Comparison of ENCODE assay signal across 25 cellular contexts in the genomic region with DNA sequence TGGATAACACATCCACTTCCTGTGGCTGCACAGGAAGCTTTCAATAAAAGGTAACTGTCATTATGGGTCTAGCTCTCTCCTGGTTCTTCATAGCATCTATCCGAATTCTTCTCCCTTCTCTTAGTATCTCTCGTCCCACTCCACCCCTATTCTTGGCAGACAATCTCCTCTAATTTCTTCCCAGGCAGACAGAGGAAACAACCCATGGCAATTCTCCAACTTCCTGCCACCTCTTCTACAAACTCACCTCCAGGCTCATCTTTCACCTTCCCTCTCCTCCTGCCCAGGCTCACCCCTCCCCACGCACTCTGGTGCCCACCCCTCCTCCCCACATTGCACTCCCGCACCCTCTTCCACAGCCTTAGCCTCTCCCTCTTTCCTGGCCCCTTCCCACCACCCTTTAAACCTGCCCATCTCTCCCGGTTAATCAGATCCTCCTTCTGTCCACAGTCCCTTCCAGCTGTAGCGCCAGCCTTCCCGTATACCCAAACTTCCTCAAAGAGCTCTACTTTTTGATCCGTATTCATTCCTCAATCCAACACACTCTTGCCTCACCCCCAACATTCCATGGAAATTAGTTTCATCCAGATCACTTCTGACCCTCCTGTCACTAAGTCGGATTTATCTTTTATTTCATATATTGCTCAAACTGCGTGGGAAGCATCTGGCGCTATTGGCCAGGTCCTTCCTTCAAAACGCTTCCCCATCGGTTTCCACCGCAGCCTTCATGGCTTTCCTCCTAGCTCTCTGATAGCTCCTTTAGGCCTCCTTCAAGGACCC. TPM values are rescaled to one million over a fixed set of nuclear protein-coding genes. Genes with fewer than 3 reads are reported as not detected.
DNase-seq lines count a peak whose midpoint lies in the region; ATAC-seq and TF ChIP-seq lines count a peak whose summit lies in the region.
"Had no signal": no experiment of that assay in that cellular context is flagged by ENCODE, and none has a peak within 500 bp of the region (broad histone marks: within the 10 kb centered on the region; RNA-seq: fewer than 3 reads in every experiment).

No MANE protein-coding gene starts in this region.

- peaks cover 6% of the 10 kb centered on the region for H3K27me3 Mint-ChIP-seq in nephron (ENCODE audit: low read depth)
- H3K27me3 Mint-ChIP-seq in activated T-helper 1 cell treated with anti-CD3 and anti-CD28 coated beads, Interleukin-12 subunit alpha, Interleukin-12 subunit beta, Interleukin-2, Interleukin-4 antibody, amounts not matched to agents 30 ng/mL and 10 ng/mL and 1 ng/mL, durations not matched to agents 14 hours and 24 hours and 36 hours (ENCODE audit: insufficient read depth): peaks cover 16% of the 10 kb centered on the region

- no peaks in the 10 kb centered on the region; the same call in 1 of the 2 replicates for H3K27me3 ChIP-seq in H7 (ENCODE audit: control insufficient read depth, insufficient read depth, low read length)
- H3K27me3 ChIP-seq in breast epithelium: no peaks in the 10 kb centered on the region
- no peaks in the 10 kb centered on the region for H3K27me3 ChIP-seq in subcutaneous abdominal adipose tissue (ENCODE audit: control insufficient read depth in 5 of 5, insufficient read depth in 4 of 5, low read length in 5 of 5)
- H3K27me3 ChIP-seq: colonic mucosa, thyroid gland had no signal

- no peak for TF ChIP-seq POLR2A in breast epithelium (IDR thresholded peaks at IDR 0.05)

- H3K4me3 ChIP-seq in H7 (ENCODE audit: insufficient read depth, low read depth, low read length): no peak overlapping the region
- H3K4me3 ChIP-seq in breast epithelium: peak overlapping the region in 1 of 3 donors; percentile 46
- H3K4me3 ChIP-seq in subcutaneous abdominal adipose tissue (ENCODE audit: low read depth in 1 of 5, low read length in 5 of 5): no peak overlapping the region
- H3K4me3 ChIP-seq: colonic mucosa, mucosa of descending colon, thyroid gland had no signal

- H3K4me1 Mint-ChIP-seq in nephron: peaks cover 50% of the 10 kb centered on the region
- no peaks in the 10 kb centered on the region for H3K4me1 Mint-ChIP-seq in activated T-helper 1 cell treated with anti-CD3 and anti-CD28 coated beads, Interleukin-12 subunit alpha, Interleukin-12 subunit beta, Interleukin-2, Interleukin-4 antibody, amounts not matched to agents 30 ng/mL and 10 ng/mL and 1 ng/mL, durations not matched to agents 14 hours and 24 hours and 36 hours (ENCODE audit: low read depth)
- H3K4me1 Mint-ChIP-seq: activated CD4-positive, alpha-beta T cell treated with anti-CD3 and anti-CD28 coated beads, Interleukin-2, amount 10 ng/mL, durations not matched to agents 7 days and 5 days had no signal

- intact Hi-C loops in breast epithelium (cut with DNase I; ENCODE audit: low total_unique reads): no loop called here
- intact Hi-C loops in activated T-helper 1 cell treated with anti-CD3 and anti-CD28 coated beads, Interleukin-12 subunit alpha, Interleukin-12 subunit beta, Interleukin-2, Interleukin-4 antibody, amounts not matched to agents 30 ng/mL and 10 ng/mL and 1 ng/mL, durations not matched to agents 14 hours and 24 hours and 36 hours (cut with micrococcal nuclease): no loop called here

- H3K36me3 ChIP-seq in H7 (replicated peaks; ENCODE audit: control insufficient read depth, insufficient read depth, low read length): no peaks in the 10 kb centered on the region
- no peaks in the 10 kb centered on the region for H3K36me3 ChIP-seq in breast epithelium
- H3K36me3 ChIP-seq in subcutaneous abdominal adipose tissue (ENCODE audit: control insufficient read depth in 5 of 5, insufficient read depth in 5 of 5, low read length in 5 of 5): no peaks in the 10 kb centered on the region
- H3K36me3 ChIP-seq: colonic mucosa, thyroid gland had no signal

- DNase-seq in H7 (peak; percentile 14), breast epithelium (ENCODE audit: low spot score in 2 of 2) (no peak), iPS-NIHi11 (ENCODE audit: low spot score) (no peak), NCI-H1694 treated with DMSO at 0.1 percent for 48 hours (lab: John Stamatoyannopoulos, UW) (no peak)
- DNase-seq in activated T-helper 1 cell treated with anti-CD3 and anti-CD28 coated beads, Interleukin-12 subunit alpha, Interleukin-12 subunit beta, Interleukin-2, Interleukin-4 antibody, amounts not matched to agents 30 ng/mL and 10 ng/mL and 1 ng/mL, durations not matched to agents 14 hours and 24 hours and 36 hours (ENCODE audit: low spot score): no peak
- DNase-seq: activated CD4-positive, alpha-beta T cell treated with anti-CD3 and anti-CD28 coated beads, Interleukin-2, amount 10 ng/mL, durations not matched to agents 7 days and 5 days; activated naive CD4-positive, alpha-beta T cell treated with Interleukin-2 at 50 U/mL for 16 hours; activated T-cell treated with anti-CD3 and anti-CD28 coated beads for 4 hours; CD4-positive, alpha-beta memory T cell; colonic mucosa; DMS79 treated with DMSO at 0.1 percent for 48 hours; foreskin melanocyte; GOT3; left cardiac atrium; MM.1S; mucosa of descending colon; NCI-H187; SHP77 treated with DMSO at 0.1 percent for 48 hours; T-cell; thyroid gland had no signal

- H3K9me3 Mint-ChIP-seq in nephron: no peaks in the 10 kb centered on the region
- no peaks in the 10 kb centered on the region for H3K9me3 Mint-ChIP-seq in activated T-helper 1 cell treated with anti-CD3 and anti-CD28 coated beads, Interleukin-12 subunit alpha, Interleukin-12 subunit beta, Interleukin-2, Interleukin-4 antibody, amounts not matched to agents 30 ng/mL and 10 ng/mL and 1 ng/mL, durations not matched to agents 14 hours and 24 hours and 36 hours
- H3K9me3 Mint-ChIP-seq: activated CD4-positive, alpha-beta T cell treated with anti-CD3 and anti-CD28 coated beads, Interleukin-2, amount 10 ng/mL, durations not matched to agents 7 days and 5 days; T-cell had no signal

- no peaks in the 10 kb centered on the region for H3K9me3 ChIP-seq in breast epithelium
- no peaks in the 10 kb centered on the region for H3K9me3 ChIP-seq in subcutaneous abdominal adipose tissue (ENCODE audit: control insufficient read depth in 5 of 5, low read length in 5 of 5)
- H3K9me3 ChIP-seq: colonic mucosa, mucosa of descending colon, thyroid gland had no signal

- H3K4me1 ChIP-seq in breast epithelium (peaks cover 14 to 23% of the 10 kb centered on the region in 2 donors), subcutaneous abdominal adipose tissue (ENCODE audit: control insufficient read depth in 5 of 5, insufficient read depth in 5 of 5, low read length in 5 of 5) (peaks cover 11 to 57% (median 46%) of the 10 kb centered on the region in 5 donors)
- H3K4me1 ChIP-seq: colonic mucosa had no signal

- no peak overlapping the region for H3K4me3 Mint-ChIP-seq in nephron
- H3K4me3 Mint-ChIP-seq in activated T-helper 1 cell treated with anti-CD3 and anti-CD28 coated beads, Interleukin-12 subunit alpha, Interleukin-12 subunit beta, Interleukin-2, Interleukin-4 antibody, amounts not matched to agents 30 ng/mL and 10 ng/mL and 1 ng/mL, durations not matched to agents 14 hours and 24 hours and 36 hours: no peak overlapping the region
- H3K4me3 Mint-ChIP-seq: activated CD4-positive, alpha-beta T cell treated with anti-CD3 and anti-CD28 coated beads, Interleukin-2, amount 10 ng/mL, durations not matched to agents 7 days and 5 days; CD4-positive, alpha-beta memory T cell; T-cell had no signal

- no peak overlapping the region for H3K9ac ChIP-seq in subcutaneous abdominal adipose tissue (ENCODE audit: low read length in 5 of 5)
- H3K9ac ChIP-seq: parathyroid adenoma had no signal

- no peaks in the 10 kb centered on the region for H3K36me3 Mint-ChIP-seq in nephron (ENCODE audit: low read depth)
- no peaks in the 10 kb centered on the region for H3K36me3 Mint-ChIP-seq in activated T-helper 1 cell treated with anti-CD3 and anti-CD28 coated beads, Interleukin-12 subunit alpha, Interleukin-12 subunit beta, Interleukin-2, Interleukin-4 antibody, amounts not matched to agents 30 ng/mL and 10 ng/mL and 1 ng/mL, durations not matched to agents 14 hours and 24 hours and 36 hours (ENCODE audit: low read depth)
- H3K36me3 Mint-ChIP-seq: CD4-positive, alpha-beta memory T cell; T-cell had no signal

- peak overlapping the region; percentile 84 to 94 for H3K27ac ChIP-seq in breast epithelium
- H3K27ac ChIP-seq in subcutaneous abdominal adipose tissue (ENCODE audit: low read depth, low read length): peak overlapping the region; percentile 9
- H3K27ac ChIP-seq: colonic mucosa, parathyroid adenoma had no signal

- TF ChIP-seq CTCF in breast epithelium (IDR thresholded peaks at IDR 0.05): no peak
- no peak for TF ChIP-seq CTCF in nephron (IDR thresholded peaks at IDR 0.05; ENCODE audit: unreplicated experiment in 3 of 3)

- no peak for ATAC-seq in HG02884 (IDR thresholded peaks at IDR 0.05; ENCODE audit: unreplicated experiment)
- ATAC-seq: left cardiac atrium, mucosa of descending colon, T-cell had no signal

- H3K27ac Mint-ChIP-seq in nephron: peak overlapping the region in 2 of 3 experiments; percentile 50 to 59
- H3K27ac Mint-ChIP-seq in activated T-helper 1 cell treated with anti-CD3 and anti-CD28 coated beads, Interleukin-12 subunit alpha, Interleukin-12 subunit beta, Interleukin-2, Interleukin-4 antibody, amounts not matched to agents 30 ng/mL and 10 ng/mL and 1 ng/mL, durations not matched to agents 14 hours and 24 hours and 36 hours: no peak overlapping the region
- H3K27ac Mint-ChIP-seq: activated CD4-positive, alpha-beta T cell treated with anti-CD3 and anti-CD28 coated beads, Interleukin-2, amount 10 ng/mL, durations not matched to agents 7 days and 5 days; CD4-positive, alpha-beta memory T cell; T-cell had no signal

RNA-seq across cellular contexts. Expression of gene SHISA4, which starts 25.9 kb away (rescaled TPM):
- 3.7 and 6.1 TPM in 2 replicates for total RNA-seq in H7 (2014; rRNA removed; shearing (Covaris generic))
- total RNA-seq in breast epithelium: 10 to 100 TPM; 15.7 to 21.9 (median 20.3) TPM
- total RNA-seq in activated T-helper 1 cell treated with anti-CD3 and anti-CD28 coated beads, Interleukin-12 subunit alpha, Interleukin-12 subunit beta, Interleukin-2, Interleukin-4 antibody, amounts not matched to agents 30 ng/mL and 10 ng/mL and 1 ng/mL, durations not matched to agents 14 hours and 24 hours and 36 hours: 0.67 and 0.73 TPM in 2 replicates

RNA-seq across cellular contexts. Expression of gene LMOD1, which starts 31.7 kb away (rescaled TPM):
- 0.42 and 0.48 TPM in 2 replicates for total RNA-seq in H7 (2014; rRNA removed; shearing (Covaris generic))
- total RNA-seq in breast epithelium: 10 to 100 TPM; 60.0 to 92.2 (median 87.2) TPM
- not detected in 2 replicates for total RNA-seq in activated T-helper 1 cell treated with anti-CD3 and anti-CD28 coated beads, Interleukin-12 subunit alpha, Interleukin-12 subunit beta, Interleukin-2, Interleukin-4 antibody, amounts not matched to agents 30 ng/mL and 10 ng/mL and 1 ng/mL, durations not matched to agents 14 hours and 24 hours and 36 hours
- total RNA-seq: activated CD4-positive, alpha-beta T cell treated with anti-CD3 and anti-CD28 coated beads, Interleukin-2, amount 10 ng/mL, durations not matched to agents 7 days and 5 days; CD4-positive, alpha-beta memory T cell; NCI-H460 had no signal

RNA-seq across cellular contexts. Expression of gene TIMM17A, which starts 40.7 kb away (rescaled TPM):
- 74.6 and 75.6 TPM in 2 replicates for total RNA-seq in H7 (2014; rRNA removed; shearing (Covaris generic))
- total RNA-seq in breast epithelium: 10 to 100 TPM; 24.5 to 30.1 (median 26.2) TPM
- 117 and 127 TPM in 2 replicates for total RNA-seq in activated T-helper 1 cell treated with anti-CD3 and anti-CD28 coated beads, Interleukin-12 subunit alpha, Interleukin-12 subunit beta, Interleukin-2, Interleukin-4 antibody, amounts not matched to agents 30 ng/mL and 10 ng/mL and 1 ng/mL, durations not matched to agents 14 hours and 24 hours and 36 hours

Comparison
In these comparisons a context has a peak if more than half of its experiments do, and no peak if none do; other contexts are left out.
1. RNA of gene LMOD1, which starts 31.7 kb away (total RNA-seq): 60.0 to 92.2 TPM in breast epithelium; 0.42 to 0.48 TPM in H7 and not detected in activated T-helper 1 cell treated with anti-CD3 and anti-CD28 coated beads, Interleukin-12 subunit alpha, Interleukin-12 subunit beta, Interleukin-2, Interleukin-4 antibody, amounts not matched to agents 30 ng/mL and 10 ng/mL and 1 ng/mL, durations not matched to agents 14 hours and 24 hours and 36 hours; every median in the first group is over 10 times any median in the second.